25 cellular contexts compared by ENCODE assay signal in genomic region chr6:139349464-139350020, GRCh38. TPM values are rescaled to one million over a fixed set of nuclear protein-coding genes. Genes with fewer than 3 reads are reported as not detected.
DNase-seq lines count a peak whose midpoint lies in the region; ATAC-seq, FAIRE-seq and TF ChIP-seq lines count a peak whose summit lies in the region.
"Had no signal": no experiment of that assay in that cellular context is flagged by ENCODE, and none has a peak within 500 bp of the region (broad histone marks: within the 10 kb centered on the region; RNA-seq: fewer than 3 reads in every experiment).

No MANE protein-coding gene starts in this region.

- H3K9me3 ChIP-seq in H1 (ENCODE audit: insufficient read depth in 2 of 2, low read depth in 1 of 2, low read length in 1 of 2) = no peaks in the 10 kb centered on the region
- H3K9me3 ChIP-seq: upper lobe of right lung had no signal

- no peak overlapping the region for H3K23ac ChIP-seq in H1 (ENCODE audit: insufficient read length)

- peak in 2 of 3 experiments; percentile 19 to 72 for DNase-seq in NCI-H1417 (lab: John Stamatoyannopoulos, UW)
- DNase-seq in NCI-H1417 treated with DMSO at 0.1 percent for 48 hours (lab: John Stamatoyannopoulos, UW) = no peak
- no peak for DNase-seq in H1 (ENCODE audit: low read depth in 1 of 2, low spot score in 2 of 2)
- DNase-seq in progenitor cell of endocrine pancreas (ENCODE audit: low spot score, unreplicated experiment) = no peak
- DNase-seq in GDM1 (lab: John Stamatoyannopoulos, UW) = no peak
- DNase-seq in cerebellar nuclear complex (lab: John Stamatoyannopoulos, UW) = no peak
- DNase-seq: activated CD4-positive, alpha-beta T cell treated with anti-CD3 and anti-CD28 coated beads, Interleukin-2, amount 50 U/mL, for 48 hours; CD4-positive, alpha-beta T cell; dorsolateral prefrontal cortex; hypothalamus; midbrain; NCI-H1092; NCI-H226; retina; SHP77 treated with DMSO at 0.1 percent for 48 hours; stimulated activated CD4-positive, alpha-beta T cell treated with anti-CD3 and anti-CD28 coated beads, Interleukin-15, amount 100 ng/mL, for 24 hours; stimulated activated naive CD4-positive, alpha-beta T cell; T-helper 1 cell; upper lobe of right lung; WERI-Rb-1 had no signal

- H3K4ac ChIP-seq in H1 (replicated peaks; ENCODE audit: insufficient read length, low read depth, low read length) = no peak overlapping the region

- no peaks in the 10 kb centered on the region for H3K27me3 ChIP-seq in H1 (replicated peaks in 1 of 4; ENCODE audit: control insufficient read depth in 3 of 4, extremely low read depth in 1 of 4, insufficient read depth in 3 of 4, low read length in 3 of 4)
- H3K27me3 ChIP-seq: dorsolateral prefrontal cortex, upper lobe of right lung had no signal

- no peak overlapping the region for H4K8ac ChIP-seq in H1 (ENCODE audit: extremely low read depth, insufficient read depth, low read length)

- H3K36me3 ChIP-seq in H1 (ENCODE audit: control insufficient read depth in 2 of 4, insufficient read depth in 4 of 4, low read length in 3 of 4) = no peaks in the 10 kb centered on the region
- H3K36me3 ChIP-seq: upper lobe of right lung, WERI-Rb-1 had no signal

- no peak overlapping the region for H2AK5ac ChIP-seq in H1 (ENCODE audit: low read depth, low read length)

- no peaks in the 10 kb centered on the region for H3K23me2 ChIP-seq in H1 (ENCODE audit: low read depth, low read length)

- peaks cover 2% of the 10 kb centered on the region; the same call in 1 of the 2 replicates for H3K79me1 ChIP-seq in H1 (ENCODE audit: low read depth, low read length)

- H2BK5ac ChIP-seq in H1 (ENCODE audit: low read depth, low read length) = no peak overlapping the region

- no peak overlapping the region for H4K5ac ChIP-seq in H1 (ENCODE audit: insufficient read length, low read depth, low read length)

- H3K27ac Mint-ChIP-seq in IgD-negative memory B cell = peak overlapping the region in 2 of 3 donors; percentile 8 to 51
- no peak overlapping the region for H3K27ac Mint-ChIP-seq in progenitor cell of endocrine pancreas
- H3K27ac Mint-ChIP-seq: activated naive CD8-positive, alpha-beta T cell; CD4-positive, alpha-beta T cell had no signal

- no peak overlapping the region for H3K27ac ChIP-seq in H1 (ENCODE audit: low read depth, low read length)
- H3K27ac ChIP-seq: dorsolateral prefrontal cortex, upper lobe of right lung, WERI-Rb-1 had no signal

- no peak for TF ChIP-seq EP300 in H1 (IDR thresholded peaks at IDR 0.05; ENCODE audit: borderline replicate concordance in 1 of 2, low read depth in 2 of 2, low read length in 2 of 2)

- POLR2A ChIA-PET in H1 (lab: Charles Lee; ENCODE audit: partially characterized antibody) = no interaction called here

- H3K9me3 Mint-ChIP-seq in IgD-negative memory B cell = no peaks in the 10 kb centered on the region
- peaks cover 4% of the 10 kb centered on the region for H3K9me3 Mint-ChIP-seq in progenitor cell of endocrine pancreas (ENCODE audit: low read depth)
- H3K9me3 Mint-ChIP-seq: CD4-positive, alpha-beta T cell had no signal

- no peak overlapping the region for H3K14ac ChIP-seq in H1 (ENCODE audit: insufficient read length)

- H3K79me2 ChIP-seq in H1 (ENCODE audit: control insufficient read depth in 1 of 2, insufficient read depth in 2 of 2, low read length in 2 of 2) = no peaks in the 10 kb centered on the region

- H3K4me2 ChIP-seq in H1 (ENCODE audit: insufficient read depth in 1 of 2, low read depth in 2 of 2, low read length in 2 of 2) = no peak overlapping the region

- no peak overlapping the region for H3K4me3 ChIP-seq in H1 (ENCODE audit: extremely low read depth in 1 of 4, insufficient read depth in 2 of 4, low read depth in 3 of 4, low read length in 4 of 4)
- H3K4me3 ChIP-seq: dorsolateral prefrontal cortex, upper lobe of right lung had no signal

- ATAC-seq in GM21717 (IDR thresholded peaks at IDR 0.05; ENCODE audit: unreplicated experiment) = no peak
- ATAC-seq: upper lobe of right lung had no signal

- H2BK20ac ChIP-seq in H1 (ENCODE audit: low read length) = no peak overlapping the region

- no peak overlapping the region for H4K91ac ChIP-seq in H1 (replicated peaks; ENCODE audit: insufficient read length, low read length)

- H2AFZ ChIP-seq in H1 (ENCODE audit: low read length) = peak overlapping the region; percentile 11; the same call in 1 of the 2 replicates

- TF ChIP-seq POLR2A in H1 (IDR thresholded peaks at IDR 0.05; ENCODE audit: control extremely low read depth in 1 of 2, low read depth in 2 of 2, low read length in 2 of 2) = no peak

- 54% methylated on average over 5 of the region's 5 CpGs; no CpG with 5 or more reads in 1 of the 2 experiments for WGBS in H1 (ENCODE audit: extremely low coverage in 1 of 2, insufficient coverage in 1 of 2, insufficient read length in 1 of 2, insufficient replicate concordance in 2 of 2, low coverage in 1 of 2, low lambda C conversion rate in 2 of 2, missing lambda C conversion rate in 1 of 2), 2 experiments

- TF ChIP-seq CTCF in H1 (IDR thresholded peaks at IDR 0.05; ENCODE audit: control extremely low read depth in 1 of 3, insufficient read depth in 1 of 3, low read depth in 1 of 3, low read length in 3 of 3) (no peak), progenitor cell of endocrine pancreas (IDR thresholded peaks at IDR 0.05; ENCODE audit: unreplicated experiment) (no peak)

- no peak for TF ChIP-seq RAD21 in H1 (IDR thresholded peaks at IDR 0.05 in 1 of 2, conservative IDR thresholded peaks at IDR 0.05 in 1 of 2; ENCODE audit: low read depth in 2 of 2, low read length in 2 of 2)

- H3K27me3 Mint-ChIP-seq in IgD-negative memory B cell = no peaks in the 10 kb centered on the region
- H3K27me3 Mint-ChIP-seq in progenitor cell of endocrine pancreas = no peaks in the 10 kb centered on the region
- H3K27me3 Mint-ChIP-seq: activated naive CD8-positive, alpha-beta T cell; CD4-positive, alpha-beta T cell had no signal

- peak; percentile 7 for FAIRE-seq in H1 (lab: Jason Lieb, UNC)
- FAIRE-seq: A204.1 had no signal

- no peak overlapping the region for H3K56ac ChIP-seq in H1 (replicated peaks; ENCODE audit: insufficient read length, low read depth, low read length)

- CTCF ChIA-PET in H1 (lab: Charles Lee; ENCODE audit: partially characterized antibody) = no interaction called here

- no peak overlapping the region for H3K18ac ChIP-seq in H1 (ENCODE audit: extremely low read depth, low read length)

- H3K36me3 Mint-ChIP-seq in IgD-negative memory B cell (peaks cover under 1% of the 10 kb centered on the region), progenitor cell of endocrine pancreas (ENCODE audit: insufficient read depth) (no peaks in the 10 kb centered on the region)
- H3K36me3 Mint-ChIP-seq: activated naive CD8-positive, alpha-beta T cell had no signal

- H3K9ac ChIP-seq in H1 (replicated peaks in 1 of 4; ENCODE audit: extremely low read depth in 1 of 4, low read depth in 3 of 4, low read length in 3 of 4) = no peak overlapping the region

- no peak overlapping the region for H2BK15ac ChIP-seq in H1 (ENCODE audit: low read length)

- no peaks in the 10 kb centered on the region for H3K4me1 Mint-ChIP-seq in IgD-negative memory B cell
- H3K4me1 Mint-ChIP-seq in progenitor cell of endocrine pancreas (ENCODE audit: low read depth) = peaks cover 9% of the 10 kb centered on the region
- H3K4me1 Mint-ChIP-seq: neural crest cell had no signal

- H3K4me1 ChIP-seq in H1 (replicated peaks in 1 of 4; ENCODE audit: control insufficient read depth in 3 of 4, insufficient read depth in 4 of 4, low read length in 3 of 4) = peaks cover 0 to 4% (median 3%) of the 10 kb centered on the region in 4 experiments; a peak in 3 of 7 replicates
- H3K4me1 ChIP-seq: upper lobe of right lung had no signal

- H2BK120ac ChIP-seq in H1 (replicated peaks; ENCODE audit: low read depth, low read length) = no peak overlapping the region

- no peak overlapping the region for H3K4me3 Mint-ChIP-seq in IgD-negative memory B cell
- peak overlapping the region; percentile 3 for H3K4me3 Mint-ChIP-seq in progenitor cell of endocrine pancreas (ENCODE audit: low read depth)
- H3K4me3 Mint-ChIP-seq: activated naive CD8-positive, alpha-beta T cell; CD4-positive, alpha-beta T cell; neural crest cell had no signal

- H4K20me1 ChIP-seq in H1 (replicated peaks in 1 of 2; ENCODE audit: control insufficient read depth in 1 of 2, insufficient read depth in 2 of 2, low read length in 2 of 2) = no peaks in the 10 kb centered on the region

- H2BK12ac ChIP-seq in H1 (ENCODE audit: low read depth, low read length) = no peak overlapping the region

RNA-seq across cellular contexts. Expression of gene CITED2, which starts 24.9 kb away (rescaled TPM):
- polyA plus RNA-seq in IgD-negative memory B cell (15.8 TPM), H1 (2011; rRNA removed) (115 and 179 TPM in 2 replicates)
- total RNA-seq in H1 (2021; fragmentation: NEBNext Ultra II Directional; extraction: Animal tissue kit (Norgen Biotek cat#: 25700)) = 89.1 and 97.1 TPM in 2 replicates
- polyA plus RNA-seq in H1 (2011; cell fraction: cytosol; rRNA removed) = 71.8 TPM
- polyA plus RNA-seq in H1 (2011; cell fraction: nucleus; rRNA removed) = 95.8 TPM
- polyA plus RNA-seq in H1 (2012, experiment 1 of 2) = 48.9 to 68.3 TPM (median 60.3 TPM) in 4 replicates
- 39.7 TPM for polyA plus RNA-seq in H1 (2012, experiment 2 of 2)
- 42.8 TPM for polyA plus RNA-seq in H1 (2013, experiment 1 of 2)
- 45.1 TPM for polyA plus RNA-seq in H1 (2013, experiment 2 of 2)
- polyA minus RNA-seq in H1 (2011; rRNA and poly(A)+ RNA removed) = 24.7 and 27.3 TPM in 2 replicates
- 83.5 TPM for polyA minus RNA-seq in H1 (2011; cell fraction: cytosol; rRNA and poly(A)+ RNA removed)
- polyA minus RNA-seq in H1 (2011; cell fraction: nucleus; rRNA and poly(A)+ RNA removed) = 66.4 TPM
- 42.6 and 47.5 TPM in 2 replicates for total RNA-seq in progenitor cell of endocrine pancreas

RNA-seq across cellular contexts. Expression of gene TXLNB, which starts 57.7 kb away (rescaled TPM):
- polyA plus RNA-seq in IgD-negative memory B cell = 1.9 TPM
- total RNA-seq in H1 (2021; fragmentation: NEBNext Ultra II Directional; extraction: Animal tissue kit (Norgen Biotek cat#: 25700)) = 0.17 and 0.21 TPM in 2 replicates
- polyA plus RNA-seq in H1 (2011; rRNA removed) = 0.05 and 0.08 TPM in 2 replicates
- 0.09 TPM for polyA plus RNA-seq in H1 (2011; cell fraction: cytosol; rRNA removed)
- 0.07 TPM for polyA plus RNA-seq in H1 (2011; cell fraction: nucleus; rRNA removed)
- polyA plus RNA-seq in H1 (2012, experiment 1 of 2) = 0.04 to 0.10 TPM (median 0.05 TPM) in 4 replicates
- not detected for polyA plus RNA-seq in H1 (2012, experiment 2 of 2)
- polyA plus RNA-seq in H1 (2013, experiment 1 of 2) = 0.18 TPM
- 0.13 TPM for polyA plus RNA-seq in H1 (2013, experiment 2 of 2)
- polyA minus RNA-seq in H1 (2011; rRNA and poly(A)+ RNA removed) = 0.06 and 0.24 TPM in 2 replicates
- polyA minus RNA-seq in H1 (2011; cell fraction: cytosol; rRNA and poly(A)+ RNA removed) = not detected
- polyA minus RNA-seq in H1 (2011; cell fraction: nucleus; rRNA and poly(A)+ RNA removed) = 0.50 TPM
- total RNA-seq in progenitor cell of endocrine pancreas = not detected in 2 replicates

Comparison
In these comparisons a context has a peak if more than half of its experiments do, and no peak if none do; other contexts are left out.
1. DNase-seq: peak in NCI-H1417 (2 of 3); none in NCI-H1417 treated with DMSO at 0.1 percent for 48 hours (single experiment), H1 (0 of 2), progenitor cell of endocrine pancreas (single experiment), GDM1 (single experiment) and cerebellar nuclear complex (0 of 2).